In the genomic region with DNA sequence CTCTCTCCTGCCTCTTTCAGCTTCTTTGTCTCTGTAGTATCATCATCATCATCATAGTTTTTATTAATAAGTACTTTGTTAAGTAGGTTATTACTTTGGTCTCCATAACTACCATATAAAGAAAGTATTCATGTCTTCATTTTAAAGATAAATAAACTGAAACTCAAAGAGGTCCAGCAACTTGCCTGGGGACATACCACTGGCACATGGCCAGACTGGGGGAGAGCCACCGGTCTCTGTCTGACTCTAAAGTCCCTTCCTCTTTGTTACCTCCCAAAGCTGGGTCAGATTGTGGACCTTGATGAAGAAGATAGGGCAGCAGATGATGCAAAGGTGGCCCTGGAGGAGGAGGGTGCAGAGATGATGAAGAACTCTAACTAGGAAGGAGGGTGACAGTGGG, we compare ENCODE assay signal across 21 cellular contexts. TPM values are rescaled to one million over a fixed set of nuclear protein-coding genes. Genes with fewer than 3 reads are reported as not detected.
DNase-seq lines count a peak whose midpoint lies in the region; ATAC-seq and TF ChIP-seq lines count a peak whose summit lies in the region.
"Had no signal": no experiment of that assay in that cellular context is flagged by ENCODE, and none has a peak within 500 bp of the region (broad histone marks: within the 10 kb centered on the region; RNA-seq: fewer than 3 reads in every experiment).

No MANE protein-coding gene starts in this region.

- H3K36me3 ChIP-seq in HCT116 (ENCODE audit: control insufficient read depth in 1 of 2, insufficient read depth in 2 of 2, low read length in 2 of 2) (no peaks in the 10 kb centered on the region), mucosa of rectum (ENCODE audit: control insufficient read depth in 2 of 2, insufficient read depth in 2 of 2, low read length in 2 of 2) (peaks cover 21 to 37% of the 10 kb centered on the region in 2 donors), vagina (no peaks in the 10 kb centered on the region), brain microvascular endothelial cell (replicated peaks) (no peaks in the 10 kb centered on the region)
- H3K36me3 ChIP-seq: BLaER1, HAP-1 had no signal

- H3K9me2 ChIP-seq in HCT116 (ENCODE audit: insufficient read depth): no peaks in the 10 kb centered on the region

- POLR2A ChIA-PET in HCT116 (lab: Charles Lee): no interaction called here

- H3K79me2 ChIP-seq in HCT116 (ENCODE audit: insufficient read depth, low read length): no peaks in the 10 kb centered on the region

- TF ChIP-seq RAD21 in HCT116 (IDR thresholded peaks at IDR 0.05; ENCODE audit: low read depth): no peak

- ATAC-seq in HCT116: no peak

- no peak for TF ChIP-seq CTCF in HCT116 (IDR thresholded peaks at IDR 0.05 in 2 of 3, conservative IDR thresholded peaks at IDR 0.05 in 1 of 3; ENCODE audit: borderline replicate concordance in 1 of 3, insufficient read depth in 1 of 3, low read depth in 2 of 3, low read length in 2 of 3)
- no peak for TF ChIP-seq CTCF in vagina (IDR thresholded peaks at IDR 0.05)
- no peak for TF ChIP-seq CTCF in progenitor cell of endocrine pancreas (IDR thresholded peaks at IDR 0.05; ENCODE audit: unreplicated experiment)
- no peak for TF ChIP-seq CTCF in brain microvascular endothelial cell (IDR thresholded peaks at IDR 0.05; ENCODE audit: low read depth, low read length, missing control alignments)

- TF ChIP-seq POLR2A in HCT116 (IDR thresholded peaks at IDR 0.05; ENCODE audit: borderline replicate concordance, extremely low read depth, insufficient read depth, insufficient read length) (no peak), vagina (IDR thresholded peaks at IDR 0.05) (no peak)

- no peaks in the 10 kb centered on the region for H3K4me1 ChIP-seq in HCT116 (ENCODE audit: control insufficient read depth in 1 of 2, insufficient read depth in 2 of 2, low read length in 2 of 2)
- H3K4me1 ChIP-seq in mucosa of rectum (ENCODE audit: control insufficient read depth in 2 of 2, insufficient read depth in 2 of 2, low read length in 2 of 2): peaks cover 66 to 85% of the 10 kb centered on the region in 2 donors
- peaks cover 30% of the 10 kb centered on the region for H3K4me1 ChIP-seq in vagina
- H3K4me1 ChIP-seq: HAP-1 had no signal

- H3K9me3 ChIP-seq in HCT116 (ENCODE audit: control insufficient read depth in 1 of 2, insufficient read depth in 1 of 2, low read depth in 1 of 2, low read length in 2 of 2) (no peaks in the 10 kb centered on the region), mucosa of rectum (ENCODE audit: control insufficient read depth in 2 of 2, low read length in 2 of 2) (no peaks in the 10 kb centered on the region), vagina (no peaks in the 10 kb centered on the region)
- H3K9me3 ChIP-seq: BLaER1, Caco-2, HAP-1 had no signal

- H3K27me3 ChIP-seq in HCT116 (ENCODE audit: insufficient read depth, low read length) (peaks cover 8% of the 10 kb centered on the region), mucosa of rectum (ENCODE audit: control insufficient read depth in 2 of 2, insufficient read depth in 2 of 2, low read length in 2 of 2) (no peaks in the 10 kb centered on the region), vagina (no peaks in the 10 kb centered on the region), brain microvascular endothelial cell (replicated peaks) (no peaks in the 10 kb centered on the region)
- H3K27me3 ChIP-seq: BLaER1 had no signal

- H3K27ac ChIP-seq in HCT116 (ENCODE audit: low read depth, low read length) (no peak overlapping the region), mucosa of rectum (ENCODE audit: low read depth in 2 of 2, low read length in 2 of 2) (peak overlapping the region; percentile 43 to 95), vagina (peak overlapping the region; percentile 90), brain microvascular endothelial cell (no peak overlapping the region)
- H3K27ac ChIP-seq: BLaER1, GM23248 had no signal

- intact Hi-C loops in HCT116 (cut with micrococcal nuclease) (loop anchor here (1.0 kb wide), 1 partner anchor 45 kb away; no protein-coding TSS in a partner anchor), vagina (cut with DNase I) (no loop called here)

- peaks cover 35% of the 10 kb centered on the region for H3K27me3 Mint-ChIP-seq in progenitor cell of endocrine pancreas

- no peak overlapping the region for H3K27ac Mint-ChIP-seq in progenitor cell of endocrine pancreas
- H3K27ac Mint-ChIP-seq: CD4-positive, alpha-beta T cell had no signal

- peaks cover 1% of the 10 kb centered on the region for H3K4me1 Mint-ChIP-seq in progenitor cell of endocrine pancreas (ENCODE audit: low read depth)

- H3K9me3 Mint-ChIP-seq in progenitor cell of endocrine pancreas (ENCODE audit: low read depth): no peaks in the 10 kb centered on the region
- H3K9me3 Mint-ChIP-seq: CD4-positive, alpha-beta T cell had no signal

- no peaks in the 10 kb centered on the region for H4K20me1 ChIP-seq in HCT116 (ENCODE audit: insufficient read depth)
- H4K20me1 ChIP-seq: BLaER1 had no signal

- H3K4me3 ChIP-seq in HCT116 (replicated peaks in 1 of 2; ENCODE audit: low read depth in 1 of 2, low read length in 2 of 2) (no peak overlapping the region), mucosa of rectum (ENCODE audit: low read length in 2 of 2) (no peak overlapping the region), vagina (no peak overlapping the region), brain microvascular endothelial cell (ENCODE audit: low read depth, low read length) (no peak overlapping the region)
- H3K4me3 ChIP-seq: BLaER1, GM23248, HAP-1 had no signal

- H3K9ac ChIP-seq in HCT116 (ENCODE audit: low read length) (no peak overlapping the region), mucosa of rectum (ENCODE audit: low read depth in 1 of 2, low read length in 2 of 2) (no peak overlapping the region)
- H3K9ac ChIP-seq: BLaER1, GM23248 had no signal

- in situ Hi-C loops in brain microvascular endothelial cell (cut with HindIII; ENCODE audit: low pct_ligation_motif_present, low sequenced_read_pairs): no loop called here

- no peak for DNase-seq in HCT116 (ENCODE audit: low read depth, low spot score)
- DNase-seq in RPMI7951 (ENCODE audit: low read depth): peak; percentile 26
- no peak for DNase-seq in vagina (ENCODE audit: extremely low spot score in 2 of 2)
- no peak for DNase-seq in progenitor cell of endocrine pancreas (ENCODE audit: low spot score, unreplicated experiment)
- DNase-seq in brain microvascular endothelial cell: no peak
- no peak for DNase-seq in AG08396 (ENCODE audit: low spot score)
- DNase-seq: CD4-positive, alpha-beta T cell; DND-41; NCI-H1105; NCI-H146; NCI-H2029; NCI-H2227 treated with DMSO at 0.1 percent for 48 hours; NCI-H510A; NCI-H748 treated with DMSO at 0.1 percent for 48 hours had no signal

- no peaks in the 10 kb centered on the region for H3K36me3 Mint-ChIP-seq in progenitor cell of endocrine pancreas (ENCODE audit: insufficient read depth)

- CTCF ChIA-PET in HCT116 (lab: Charles Lee): interaction anchor here (0.6 to 1.4 kb wide), 9 partner anchors 9 to 341 kb away, joined by 3 to 10 read pairs (median 4); partner anchors contain the start of gene CDX1

- no peak overlapping the region for H3K4me2 ChIP-seq in HCT116 (ENCODE audit: low read length)

- H2AFZ ChIP-seq in HCT116 (ENCODE audit: low read depth, low read length, poor library complexity, severe bottlenecking): peak overlapping the region; percentile 13
- H2AFZ ChIP-seq: GM23248 had no signal

- H3K4me3 Mint-ChIP-seq in progenitor cell of endocrine pancreas (ENCODE audit: low read depth): no peak overlapping the region
- H3K4me3 Mint-ChIP-seq: CD4-positive, alpha-beta T cell had no signal

- RAD21 ChIA-PET in HCT116 (lab: Charles Lee; ENCODE audit: low non-redundant PET in 1 of 2, low total read pairs in 2 of 2, uncharacterized antibody in 2 of 2, unreplicated experiment in 2 of 2): no interaction called here

- BruUV-seq in HCT116 (replicated peaks; lab: Mats Ljungman, UMichigan): no TSS peak

TF ChIP-seq in HCT116, 20 proteins besides CTCF, POLR2A, EP300 and RAD21 (continues in another document):
- TF ChIP-seq, protein P1, sequence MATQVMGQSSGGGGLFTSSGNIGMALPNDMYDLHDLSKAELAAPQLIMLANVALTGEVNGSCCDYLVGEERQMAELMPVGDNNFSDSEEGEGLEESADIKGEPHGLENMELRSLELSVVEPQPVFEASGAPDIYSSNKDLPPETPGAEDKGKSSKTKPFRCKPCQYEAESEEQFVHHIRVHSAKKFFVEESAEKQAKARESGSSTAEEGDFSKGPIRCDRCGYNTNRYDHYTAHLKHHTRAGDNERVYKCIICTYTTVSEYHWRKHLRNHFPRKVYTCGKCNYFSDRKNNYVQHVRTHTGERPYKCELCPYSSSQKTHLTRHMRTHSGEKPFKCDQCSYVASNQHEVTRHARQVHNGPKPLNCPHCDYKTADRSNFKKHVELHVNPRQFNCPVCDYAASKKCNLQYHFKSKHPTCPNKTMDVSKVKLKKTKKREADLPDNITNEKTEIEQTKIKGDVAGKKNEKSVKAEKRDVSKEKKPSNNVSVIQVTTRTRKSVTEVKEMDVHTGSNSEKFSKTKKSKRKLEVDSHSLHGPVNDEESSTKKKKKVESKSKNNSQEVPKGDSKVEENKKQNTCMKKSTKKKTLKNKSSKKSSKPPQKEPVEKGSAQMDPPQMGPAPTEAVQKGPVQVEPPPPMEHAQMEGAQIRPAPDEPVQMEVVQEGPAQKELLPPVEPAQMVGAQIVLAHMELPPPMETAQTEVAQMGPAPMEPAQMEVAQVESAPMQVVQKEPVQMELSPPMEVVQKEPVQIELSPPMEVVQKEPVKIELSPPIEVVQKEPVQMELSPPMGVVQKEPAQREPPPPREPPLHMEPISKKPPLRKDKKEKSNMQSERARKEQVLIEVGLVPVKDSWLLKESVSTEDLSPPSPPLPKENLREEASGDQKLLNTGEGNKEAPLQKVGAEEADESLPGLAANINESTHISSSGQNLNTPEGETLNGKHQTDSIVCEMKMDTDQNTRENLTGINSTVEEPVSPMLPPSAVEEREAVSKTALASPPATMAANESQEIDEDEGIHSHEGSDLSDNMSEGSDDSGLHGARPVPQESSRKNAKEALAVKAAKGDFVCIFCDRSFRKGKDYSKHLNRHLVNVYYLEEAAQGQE (IDR thresholded peaks at IDR 0.05; ENCODE audit: low read depth): no peak
- no peak for TF ChIP-seq ATF3 (IDR thresholded peaks at IDR 0.05)

RNA-seq across cellular contexts. Expression of gene CDX1, which starts 8.5 kb away (rescaled TPM):
- total RNA-seq in HCT116 (2021; ENCODE audit: unreplicated experiment) (not detected), vagina (not detected), progenitor cell of endocrine pancreas (0.31 and 0.43 TPM in 2 replicates)
- not detected in 2 replicates for polyA plus RNA-seq in HCT116 (2012)
- total RNA-seq in RPMI7951 (2014; rRNA removed; shearing (Covaris generic)): 0.24 and 0.98 TPM in 2 replicates
- total RNA-seq: CD4-positive, alpha-beta T cell; G401; GM23248; LHCN-M2 had no signal
- polyA plus RNA-seq: GM23248 had no signal

RNA-seq across cellular contexts. Expression of gene SLC6A7, which starts 14.8 kb away (rescaled TPM):
- total RNA-seq in HCT116 (2021; ENCODE audit: unreplicated experiment) (not detected), vagina (0.25 TPM), progenitor cell of endocrine pancreas (not detected in 2 replicates)
- polyA plus RNA-seq in HCT116 (2012): not detected in 2 replicates
- not detected in 2 replicates for total RNA-seq in RPMI7951 (2014; rRNA removed; shearing (Covaris generic))
- total RNA-seq: Caco-2; CD4-positive, alpha-beta T cell; G401; GM23248; LHCN-M2 had no signal
- polyA plus RNA-seq: GM23248 had no signal

RNA-seq across cellular contexts. Expression of gene PDGFRB, which starts 19.4 kb away (rescaled TPM):
- total RNA-seq in HCT116 (2021; ENCODE audit: unreplicated experiment) (0.34 TPM), vagina (173 TPM), progenitor cell of endocrine pancreas (1.2 and 2.3 TPM in 2 replicates)
- 0.18 and 0.67 TPM in 2 replicates for polyA plus RNA-seq in HCT116 (2012)
- total RNA-seq in RPMI7951 (2014; rRNA removed; shearing (Covaris generic)): 58.6 and 67.6 TPM in 2 replicates
- total RNA-seq: CD4-positive, alpha-beta T cell had no signal

Comparison
In these comparisons a context has a peak if more than half of its experiments do, and no peak if none do; other contexts are left out.
1. H3K27ac ChIP-seq: peak in mucosa of rectum (2 of 2) and vagina (single experiment); none in HCT116 (single experiment) and brain microvascular endothelial cell (single experiment).
2. RNA of gene PDGFRB, which starts 19.4 kb away (total RNA-seq): 173 TPM in vagina (single experiment) and 58.6 to 67.6 TPM in RPMI7951; 1.2 to 2.3 TPM in progenitor cell of endocrine pancreas and 0.34 TPM in HCT116 (single experiment); every median in the first group is over 10 times any median in the second.